1 cellular context compared by ENCODE assay signal in the genomic region with DNA sequence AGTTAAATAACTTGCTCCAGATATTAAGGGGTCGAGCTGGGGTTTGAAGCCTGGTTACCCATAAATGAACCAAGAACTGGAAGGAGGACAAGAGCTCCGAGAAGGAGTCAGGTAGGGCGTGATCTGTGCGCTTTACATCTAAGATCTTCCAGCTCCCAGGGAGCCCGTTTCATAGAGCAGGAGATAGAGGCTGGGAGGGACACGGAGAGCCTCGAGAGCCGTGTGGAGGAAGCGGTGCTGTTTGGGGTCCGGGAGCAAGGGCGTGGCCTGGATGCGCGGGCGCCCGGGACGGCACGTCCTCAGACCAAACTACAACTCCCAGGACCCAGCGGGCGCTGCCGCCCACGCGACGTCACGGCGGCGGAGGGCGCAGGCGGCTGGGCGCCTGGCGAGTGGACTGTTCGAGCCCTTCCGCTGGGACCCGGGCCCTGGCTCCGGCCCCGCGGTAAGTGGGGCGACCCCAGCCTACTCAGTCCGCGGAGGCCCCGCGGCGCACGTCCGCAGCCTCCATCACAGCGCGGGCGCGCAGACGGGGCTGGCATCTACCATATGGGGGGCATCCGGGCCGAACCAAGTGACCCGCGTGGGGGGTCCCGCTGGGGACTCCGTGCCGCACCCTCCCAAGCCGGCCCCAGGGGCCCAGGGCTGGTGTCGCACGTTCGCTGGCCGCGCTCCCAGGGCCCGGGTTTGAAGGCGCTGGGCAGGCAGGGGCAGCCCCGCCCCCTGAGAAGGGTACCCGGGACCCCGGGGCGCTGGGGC.
TF ChIP-seq lines count a peak whose summit lies in the region.

Gene BCKDK (plus strand): TSS at position 352 of the 759 bp plus-strand sequence. CDS start 838 bp downstream, outside the sequence.

TF ChIP-seq in HepG2, 621 proteins besides CTCF, POLR2A, EP300 and RAD21 (continued from another document and continues in another):
- no peak for TF ChIP-seq ZNF577 (CRISPR knock-in tag; IDR thresholded peaks at IDR 0.05; ENCODE audit: borderline replicate concordance, low read depth)
- peak; percentile 42 for TF ChIP-seq ELF1 (CRISPR knock-in tag; IDR thresholded peaks at IDR 0.05)
- peak; percentile 86 for TF ChIP-seq ZIK1 (CRISPR knock-in tag; IDR thresholded peaks at IDR 0.05; ENCODE audit: borderline replicate concordance, low read depth)
- TF ChIP-seq ZNF768 (CRISPR knock-in tag; IDR thresholded peaks at IDR 0.05) = peak; percentile 72; the same call in 1 of the 2 replicates
- peak; percentile 32; the same call in 1 of the 2 replicates for TF ChIP-seq UBTF (CRISPR knock-in tag; IDR thresholded peaks at IDR 0.05)
- peak; percentile 68 for TF ChIP-seq FOXO1 (CRISPR knock-in tag; IDR thresholded peaks at IDR 0.05)
- TF ChIP-seq ZNF891 (CRISPR knock-in tag; IDR thresholded peaks at IDR 0.05) = peak; percentile 86
- 0 out of 2 replicates have a peak, but pooled peaks have one; percentile 33 for TF ChIP-seq DR1 (CRISPR knock-in tag; IDR thresholded peaks at IDR 0.05)
- TF ChIP-seq CREM (IDR thresholded peaks at IDR 0.05) = peak; percentile 77; the same call in 1 of the 2 replicates
- 0 out of 2 replicates have a peak, but pooled peaks have one; percentile 25 for TF ChIP-seq CREM (CRISPR knock-in tag; IDR thresholded peaks at IDR 0.05)
- no peak for TF ChIP-seq RBM22 (optimal IDR thresholded peaks at IDR 0.05; ENCODE audit: low read length)
- TF ChIP-seq PHF20 (CRISPR knock-in tag; IDR thresholded peaks at IDR 0.05) = peak; percentile 70
- no peak for TF ChIP-seq ZNF580 (CRISPR knock-in tag; IDR thresholded peaks at IDR 0.05; ENCODE audit: borderline replicate concordance, low read depth)
- no peak for TF ChIP-seq MATR3 (CRISPR knock-in tag; IDR thresholded peaks at IDR 0.05)
- TF ChIP-seq, protein P1, sequence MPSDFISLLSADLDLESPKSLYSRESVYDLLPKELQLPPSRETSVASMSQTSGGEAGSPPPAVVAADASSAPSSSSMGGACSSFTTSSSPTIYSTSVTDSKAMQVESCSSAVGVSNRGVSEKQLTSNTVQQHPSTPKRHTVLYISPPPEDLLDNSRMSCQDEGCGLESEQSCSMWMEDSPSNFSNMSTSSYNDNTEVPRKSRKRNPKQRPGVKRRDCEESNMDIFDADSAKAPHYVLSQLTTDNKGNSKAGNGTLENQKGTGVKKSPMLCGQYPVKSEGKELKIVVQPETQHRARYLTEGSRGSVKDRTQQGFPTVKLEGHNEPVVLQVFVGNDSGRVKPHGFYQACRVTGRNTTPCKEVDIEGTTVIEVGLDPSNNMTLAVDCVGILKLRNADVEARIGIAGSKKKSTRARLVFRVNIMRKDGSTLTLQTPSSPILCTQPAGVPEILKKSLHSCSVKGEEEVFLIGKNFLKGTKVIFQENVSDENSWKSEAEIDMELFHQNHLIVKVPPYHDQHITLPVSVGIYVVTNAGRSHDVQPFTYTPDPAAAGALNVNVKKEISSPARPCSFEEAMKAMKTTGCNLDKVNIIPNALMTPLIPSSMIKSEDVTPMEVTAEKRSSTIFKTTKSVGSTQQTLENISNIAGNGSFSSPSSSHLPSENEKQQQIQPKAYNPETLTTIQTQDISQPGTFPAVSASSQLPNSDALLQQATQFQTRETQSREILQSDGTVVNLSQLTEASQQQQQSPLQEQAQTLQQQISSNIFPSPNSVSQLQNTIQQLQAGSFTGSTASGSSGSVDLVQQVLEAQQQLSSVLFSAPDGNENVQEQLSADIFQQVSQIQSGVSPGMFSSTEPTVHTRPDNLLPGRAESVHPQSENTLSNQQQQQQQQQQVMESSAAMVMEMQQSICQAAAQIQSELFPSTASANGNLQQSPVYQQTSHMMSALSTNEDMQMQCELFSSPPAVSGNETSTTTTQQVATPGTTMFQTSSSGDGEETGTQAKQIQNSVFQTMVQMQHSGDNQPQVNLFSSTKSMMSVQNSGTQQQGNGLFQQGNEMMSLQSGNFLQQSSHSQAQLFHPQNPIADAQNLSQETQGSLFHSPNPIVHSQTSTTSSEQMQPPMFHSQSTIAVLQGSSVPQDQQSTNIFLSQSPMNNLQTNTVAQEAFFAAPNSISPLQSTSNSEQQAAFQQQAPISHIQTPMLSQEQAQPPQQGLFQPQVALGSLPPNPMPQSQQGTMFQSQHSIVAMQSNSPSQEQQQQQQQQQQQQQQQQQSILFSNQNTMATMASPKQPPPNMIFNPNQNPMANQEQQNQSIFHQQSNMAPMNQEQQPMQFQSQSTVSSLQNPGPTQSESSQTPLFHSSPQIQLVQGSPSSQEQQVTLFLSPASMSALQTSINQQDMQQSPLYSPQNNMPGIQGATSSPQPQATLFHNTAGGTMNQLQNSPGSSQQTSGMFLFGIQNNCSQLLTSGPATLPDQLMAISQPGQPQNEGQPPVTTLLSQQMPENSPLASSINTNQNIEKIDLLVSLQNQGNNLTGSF (CRISPR knock-in tag; IDR thresholded peaks at IDR 0.05) = no peak
- TF ChIP-seq LRRFIP1 (CRISPR knock-in tag; conservative IDR thresholded peaks at IDR 0.05) = no peak
- TF ChIP-seq, protein P2, sequence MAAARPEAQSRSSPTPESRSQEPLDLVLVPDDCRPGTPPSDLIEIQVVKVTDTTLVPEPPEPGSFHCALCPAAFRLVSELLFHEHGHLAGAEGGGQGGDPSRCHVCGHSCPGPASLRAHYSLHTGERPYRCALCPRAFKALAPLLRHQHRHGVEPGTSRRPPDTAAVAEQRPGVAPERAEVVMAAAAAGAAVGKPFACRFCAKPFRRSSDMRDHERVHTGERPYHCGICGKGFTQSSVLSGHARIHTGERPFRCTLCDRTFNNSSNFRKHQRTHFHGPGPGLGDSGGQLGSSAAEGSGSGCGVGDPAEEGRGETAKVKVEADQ (CRISPR knock-in tag; IDR thresholded peaks at IDR 0.05; ENCODE audit: borderline replicate concordance) = peak; percentile 51; the same call in 1 of the 2 replicates
- TF ChIP-seq NR2F6 (IDR thresholded peaks at IDR 0.05) = no peak
- peak; percentile 53; the same call in 1 of the 2 replicates for TF ChIP-seq NR2F6 (CRISPR knock-in tag; IDR thresholded peaks at IDR 0.05)
- TF ChIP-seq, protein P3, sequence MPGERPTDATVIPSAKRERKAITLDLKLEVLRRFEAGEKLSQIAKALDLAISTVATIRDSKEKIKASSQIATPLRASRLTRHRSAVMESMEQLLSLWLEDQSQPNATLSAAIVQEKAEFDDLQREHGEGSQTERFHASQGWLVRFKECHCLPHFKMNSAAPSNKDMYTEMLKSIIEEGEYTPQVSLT (CRISPR knock-in tag; IDR thresholded peaks at IDR 0.05; ENCODE audit: borderline replicate concordance, low read depth) = no peak
- peak; percentile 70; the same call in 1 of the 2 replicates for TF ChIP-seq ZBTB7A (CRISPR knock-in tag; IDR thresholded peaks at IDR 0.05)
- 0 out of 2 replicates have a peak, but pooled peaks have one; percentile 51 for TF ChIP-seq ZNF552 (CRISPR knock-in tag; IDR thresholded peaks at IDR 0.05; ENCODE audit: borderline replicate concordance)
- no peak for TF ChIP-seq NFRKB (IDR thresholded peaks at IDR 0.05)
- TF ChIP-seq, protein P4, sequence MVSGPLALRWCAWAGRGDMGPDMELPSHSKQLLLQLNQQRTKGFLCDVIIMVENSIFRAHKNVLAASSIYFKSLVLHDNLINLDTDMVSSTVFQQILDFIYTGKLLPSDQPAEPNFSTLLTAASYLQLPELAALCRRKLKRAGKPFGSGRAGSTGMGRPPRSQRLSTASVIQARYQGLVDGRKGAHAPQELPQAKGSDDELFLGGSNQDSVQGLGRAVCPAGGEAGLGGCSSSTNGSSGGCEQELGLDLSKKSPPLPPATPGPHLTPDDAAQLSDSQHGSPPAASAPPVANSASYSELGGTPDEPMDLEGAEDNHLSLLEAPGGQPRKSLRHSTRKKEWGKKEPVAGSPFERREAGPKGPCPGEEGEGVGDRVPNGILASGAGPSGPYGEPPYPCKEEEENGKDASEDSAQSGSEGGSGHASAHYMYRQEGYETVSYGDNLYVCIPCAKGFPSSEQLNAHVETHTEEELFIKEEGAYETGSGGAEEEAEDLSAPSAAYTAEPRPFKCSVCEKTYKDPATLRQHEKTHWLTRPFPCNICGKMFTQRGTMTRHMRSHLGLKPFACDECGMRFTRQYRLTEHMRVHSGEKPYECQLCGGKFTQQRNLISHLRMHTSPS (CRISPR knock-in tag; IDR thresholded peaks at IDR 0.05; ENCODE audit: low read depth) = no peak; the same call in 1 of the 2 replicates
- peak; percentile 7; the same call in 1 of the 2 replicates for TF ChIP-seq ZNF317 (CRISPR knock-in tag; IDR thresholded peaks at IDR 0.05)
- peak; percentile 67; the same call in 1 of the 2 replicates for TF ChIP-seq BRCA1 (CRISPR knock-in tag; IDR thresholded peaks at IDR 0.05)
- TF ChIP-seq ELK4 (CRISPR knock-in tag; IDR thresholded peaks at IDR 0.05; ENCODE audit: borderline replicate concordance) = no peak
- peak; percentile 98 for TF ChIP-seq HOXA3 (CRISPR knock-in tag; IDR thresholded peaks at IDR 0.05)
- 0 out of 2 replicates have a peak, but pooled peaks have one; percentile 34 for TF ChIP-seq BRD4 (CRISPR knock-in tag; IDR thresholded peaks at IDR 0.05)
- peak in 1 of 2 experiments; percentile 72; a peak in 1 of 4 replicates for TF ChIP-seq KLF16 (CRISPR knock-in tag; IDR thresholded peaks at IDR 0.05)
- TF ChIP-seq ZNF605 (CRISPR knock-in tag; IDR thresholded peaks at IDR 0.05) = peak; percentile 75; the same call in 1 of the 2 replicates
- TF ChIP-seq, protein P5, sequence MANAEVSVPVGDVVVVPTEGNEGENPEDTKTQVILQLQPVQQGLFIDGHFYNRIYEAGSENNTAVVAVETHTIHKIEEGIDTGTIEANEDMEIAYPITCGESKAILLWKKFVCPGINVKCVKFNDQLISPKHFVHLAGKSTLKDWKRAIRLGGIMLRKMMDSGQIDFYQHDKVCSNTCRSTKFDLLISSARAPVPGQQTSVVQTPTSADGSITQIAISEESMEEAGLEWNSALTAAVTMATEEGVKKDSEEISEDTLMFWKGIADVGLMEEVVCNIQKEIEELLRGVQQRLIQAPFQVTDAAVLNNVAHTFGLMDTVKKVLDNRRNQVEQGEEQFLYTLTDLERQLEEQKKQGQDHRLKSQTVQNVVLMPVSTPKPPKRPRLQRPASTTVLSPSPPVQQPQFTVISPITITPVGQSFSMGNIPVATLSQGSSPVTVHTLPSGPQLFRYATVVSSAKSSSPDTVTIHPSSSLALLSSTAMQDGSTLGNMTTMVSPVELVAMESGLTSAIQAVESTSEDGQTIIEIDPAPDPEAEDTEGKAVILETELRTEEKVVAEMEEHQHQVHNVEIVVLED (CRISPR knock-in tag; IDR thresholded peaks at IDR 0.05; ENCODE audit: borderline replicate concordance) = peak; percentile 98
- no peak for TF ChIP-seq MEF2D (CRISPR knock-in tag; IDR thresholded peaks at IDR 0.05)
- peak; percentile 80 for TF ChIP-seq KLF9 (CRISPR knock-in tag; IDR thresholded peaks at IDR 0.05; ENCODE audit: low read depth)
- TF ChIP-seq EZH2 (conservative IDR thresholded peaks at IDR 0.05; ENCODE audit: low read depth, low read length) = no peak
- TF ChIP-seq KDM5A (IDR thresholded peaks at IDR 0.05; ENCODE audit: borderline replicate concordance, low read length) = peak; percentile 50; the same call in 1 of the 2 replicates
- TF ChIP-seq ZBTB39 (CRISPR knock-in tag; IDR thresholded peaks at IDR 0.05) = 0 out of 2 replicates have a peak, but pooled peaks have one; percentile 32
